Comparison of ENCODE assay signal across 1 cellular context in the genomic region with DNA sequence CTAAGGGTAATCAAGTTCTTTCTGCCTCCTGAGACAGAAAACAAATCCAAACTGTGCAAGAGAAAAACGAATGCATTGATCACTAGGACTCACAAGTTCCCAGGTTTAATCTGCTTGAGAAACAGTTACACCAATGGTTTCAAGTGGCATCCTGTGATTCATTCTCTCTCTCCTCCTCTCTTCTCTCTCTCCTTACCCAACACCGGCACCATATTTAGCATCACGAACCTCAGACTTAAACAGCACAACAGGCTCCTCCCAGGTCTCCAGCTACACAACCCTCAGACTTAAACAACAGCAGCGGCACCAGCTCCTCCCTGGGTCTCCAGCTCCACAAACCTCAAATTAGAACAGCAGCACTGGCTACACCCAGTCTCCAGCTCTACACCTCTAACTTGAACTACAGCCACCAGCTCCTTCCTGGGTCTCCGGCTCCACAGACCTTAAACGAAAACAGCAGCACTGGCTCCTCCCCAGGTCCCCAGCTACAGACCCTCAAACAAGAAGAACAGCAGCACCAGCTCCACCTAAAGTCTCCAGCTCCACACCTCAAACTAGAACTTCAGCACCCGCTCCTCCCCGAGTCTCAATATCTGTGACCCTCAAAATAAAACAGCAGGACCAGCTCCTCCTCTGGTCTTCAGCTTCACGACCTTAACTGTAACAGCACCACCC.
TF ChIP-seq lines count a peak whose summit lies in the region.

No MANE protein-coding gene starts in this region.

TF ChIP-seq in HepG2, 621 proteins besides CTCF, POLR2A, EP300 and RAD21 (continued from another document):
- TF ChIP-seq, protein P1, sequence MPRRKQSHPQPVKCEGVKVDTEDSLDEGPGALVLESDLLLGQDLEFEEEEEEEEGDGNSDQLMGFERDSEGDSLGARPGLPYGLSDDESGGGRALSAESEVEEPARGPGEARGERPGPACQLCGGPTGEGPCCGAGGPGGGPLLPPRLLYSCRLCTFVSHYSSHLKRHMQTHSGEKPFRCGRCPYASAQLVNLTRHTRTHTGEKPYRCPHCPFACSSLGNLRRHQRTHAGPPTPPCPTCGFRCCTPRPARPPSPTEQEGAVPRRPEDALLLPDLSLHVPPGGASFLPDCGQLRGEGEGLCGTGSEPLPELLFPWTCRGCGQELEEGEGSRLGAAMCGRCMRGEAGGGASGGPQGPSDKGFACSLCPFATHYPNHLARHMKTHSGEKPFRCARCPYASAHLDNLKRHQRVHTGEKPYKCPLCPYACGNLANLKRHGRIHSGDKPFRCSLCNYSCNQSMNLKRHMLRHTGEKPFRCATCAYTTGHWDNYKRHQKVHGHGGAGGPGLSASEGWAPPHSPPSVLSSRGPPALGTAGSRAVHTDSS (CRISPR knock-in tag; conservative IDR thresholded peaks at IDR 0.05): no peak
- TF ChIP-seq GPN1 (CRISPR knock-in tag; IDR thresholded peaks at IDR 0.05; ENCODE audit: borderline replicate concordance): no peak
